In the genomic region with DNA sequence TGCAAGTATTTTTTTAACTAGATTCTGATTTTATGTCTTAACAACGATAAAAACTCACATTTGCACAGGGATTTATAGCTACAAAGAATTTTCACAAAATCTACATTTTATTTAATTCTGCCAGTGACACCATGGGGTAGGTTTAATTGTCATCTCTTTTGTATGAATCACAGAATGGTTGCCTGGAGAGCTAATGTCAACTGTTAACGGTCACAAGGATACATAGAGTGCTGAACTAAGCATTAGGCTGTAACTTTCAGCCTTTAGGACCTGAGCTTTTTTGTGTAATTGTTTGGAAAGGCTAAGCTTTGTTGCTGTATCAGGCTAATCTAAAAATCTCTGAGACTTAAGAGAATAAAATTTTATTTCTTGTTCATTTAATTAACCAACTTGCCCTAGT, we compare ENCODE assay signal across 18 cellular contexts.
A peak's percentile ranks its signal among the peaks of the same experiment; 100 is the strongest.
DNase-seq lines count a peak whose midpoint lies in the region; ATAC-seq, FAIRE-seq and TF ChIP-seq lines count a peak whose summit lies in the region.
"Had no signal": no experiment of that assay in that cellular context is flagged by ENCODE, and none has a peak within 500 bp of the region (broad histone marks: within the 10 kb centered on the region; RNA-seq: fewer than 3 reads in every experiment).

No MANE protein-coding gene starts in this region.

- intact Hi-C loops in body of pancreas (cut with DNase I), result no loop called here
- intact Hi-C loops in PC-9 (cut with micrococcal nuclease; ENCODE audit: unreplicated experiment), result no loop called here
- intact Hi-C loops in mucosa of descending colon (cut with DNase I, micrococcal nuclease), result no loop called here

- peak overlapping the region; percentile 49 for H2AFZ ChIP-seq in GM23248
- H2AFZ ChIP-seq in fibroblast of lung (ENCODE audit: low read length), result no peak overlapping the region
- H2AFZ ChIP-seq in PC-9, result no peak overlapping the region
- H2AFZ ChIP-seq: GM23338 had no signal

- POLR2A ChIA-PET in PC-9 (lab: Charles Lee; ENCODE audit: unreplicated experiment), result no interaction called here

- DNase-seq in AG08395 (ENCODE audit: low spot score) (peak; percentile 31), GM23248 (peak; percentile 46), RCC 7860 (ENCODE audit: low spot score) (peak; percentile 11), fibroblast of lung (ENCODE audit: low read depth in 2 of 2) (no peak), body of pancreas (no peak), PC-9 (no peak), GM13977 (ENCODE audit: low spot score) (no peak), mucosa of descending colon (no peak)
- DNase-seq: CD4-positive, CD25-positive, alpha-beta regulatory T cell; MM.1S; NCI-H1105; NCI-H1694; NCI-H2107; NCI-H2227 treated with DMSO at 0.1 percent for 48 hours; NCI-H524 treated with DMSO at 0.1 percent for 48 hours; RPMI8226 had no signal

- no TSS peak for BruUV-seq in PC-9 (replicated peaks; lab: Mats Ljungman, UMichigan)

- H3K9me2 ChIP-seq in GM23248 (ENCODE audit: insufficient read depth) (no peaks in the 10 kb centered on the region), PC-9 (ENCODE audit: insufficient read depth) (no peaks in the 10 kb centered on the region)

- CTCF ChIA-PET in PC-9 (lab: Charles Lee), result no interaction called here

- H3K27me3 ChIP-seq in GM23248 (replicated peaks; ENCODE audit: insufficient read depth), result no peaks in the 10 kb centered on the region
- H3K27me3 ChIP-seq in fibroblast of lung (ENCODE audit: control insufficient read depth, insufficient read depth, low read length), result no peaks in the 10 kb centered on the region
- H3K27me3 ChIP-seq in body of pancreas, result no peaks in the 10 kb centered on the region
- H3K27me3 ChIP-seq in PC-9 (ENCODE audit: insufficient read depth, low read depth), result no peaks in the 10 kb centered on the region

- peaks cover 13% of the 10 kb centered on the region for H3K4me1 ChIP-seq in GM23248 (ENCODE audit: insufficient read depth)
- no peaks in the 10 kb centered on the region for H3K4me1 ChIP-seq in fibroblast of lung (ENCODE audit: control insufficient read depth, extremely low read depth, insufficient read depth, low read length)
- H3K4me1 ChIP-seq in body of pancreas, result no peaks in the 10 kb centered on the region
- H3K4me1 ChIP-seq in PC-9 (replicated peaks; ENCODE audit: insufficient read depth), result no peaks in the 10 kb centered on the region
- H3K4me1 ChIP-seq in mucosa of descending colon (ENCODE audit: low read depth), result no peaks in the 10 kb centered on the region
- H3K4me1 ChIP-seq: A549 had no signal

- H4K20me1 ChIP-seq in GM23248 (ENCODE audit: insufficient read depth), result no peaks in the 10 kb centered on the region
- no peaks in the 10 kb centered on the region for H4K20me1 ChIP-seq in fibroblast of lung (ENCODE audit: control insufficient read depth, extremely low read depth, insufficient read depth, low read length)
- H4K20me1 ChIP-seq in PC-9 (ENCODE audit: insufficient read depth), result no peaks in the 10 kb centered on the region

- no peak overlapping the region for H3K4me2 ChIP-seq in GM23248 (ENCODE audit: unreplicated experiment)
- no peak overlapping the region for H3K4me2 ChIP-seq in fibroblast of lung (ENCODE audit: extremely low read depth, insufficient read depth, low read length)
- H3K4me2 ChIP-seq in PC-9, result no peak overlapping the region
- H3K4me2 ChIP-seq: A549, GM23338 had no signal

- H3K4me3 ChIP-seq in GM23248, result no peak overlapping the region
- H3K4me3 ChIP-seq in fibroblast of lung (replicated peaks in 1 of 4; ENCODE audit: control extremely low read depth in 1 of 4, insufficient read depth in 1 of 4, low read depth in 3 of 4, low read length in 4 of 4), result no peak overlapping the region
- no peak overlapping the region for H3K4me3 ChIP-seq in body of pancreas
- H3K4me3 ChIP-seq in PC-9, result no peak overlapping the region
- H3K4me3 ChIP-seq in mucosa of descending colon, result no peak overlapping the region
- H3K4me3 ChIP-seq: A549, GM23338 had no signal

- H3K9ac ChIP-seq in GM23248 (no peak overlapping the region), fibroblast of lung (ENCODE audit: insufficient read depth, low read length) (no peak overlapping the region)

- H3K27ac ChIP-seq in GM23248, result peak overlapping the region; percentile 62
- H3K27ac ChIP-seq in fibroblast of lung (ENCODE audit: insufficient read depth, low read length), result peak overlapping the region; percentile 58
- H3K27ac ChIP-seq in body of pancreas, result no peak overlapping the region
- H3K27ac ChIP-seq in PC-9, result no peak overlapping the region
- H3K27ac ChIP-seq: A549 had no signal

- H3K36me3 ChIP-seq in GM23248 (ENCODE audit: low read depth), result no peaks in the 10 kb centered on the region
- H3K36me3 ChIP-seq in fibroblast of lung (ENCODE audit: control insufficient read depth, insufficient read depth, low read length), result no peaks in the 10 kb centered on the region
- H3K36me3 ChIP-seq in body of pancreas (replicated peaks in 1 of 2; ENCODE audit: insufficient read depth in 1 of 2, low read depth in 2 of 2), result no peaks in the 10 kb centered on the region
- no peaks in the 10 kb centered on the region for H3K36me3 ChIP-seq in PC-9 (ENCODE audit: low read depth)
- H3K36me3 ChIP-seq in mucosa of descending colon (ENCODE audit: low read depth), result no peaks in the 10 kb centered on the region

- H3K79me2 ChIP-seq in GM23248 (ENCODE audit: insufficient read depth) (no peaks in the 10 kb centered on the region), fibroblast of lung (ENCODE audit: control insufficient read depth, insufficient read depth, low read length) (no peaks in the 10 kb centered on the region), PC-9 (ENCODE audit: low read depth) (no peaks in the 10 kb centered on the region)

- no peak for FAIRE-seq in RCC 7860 (lab: Jason Lieb, UNC)

- 80 to 83% methylated on average over 2 of the region's 2 CpGs for WGBS in GM23248 (ENCODE audit: low coverage in 1 of 2, low lambda C conversion rate in 2 of 2, missing lambda C conversion rate in 2 of 2), 2 experiments
- 68 to 86% methylated on average over 2 of the region's 2 CpGs for WGBS in body of pancreas, 2 donors

- TF ChIP-seq POLR2A in body of pancreas (IDR thresholded peaks at IDR 0.05), result no peak

- peaks cover 19% of the 10 kb centered on the region for H3F3A ChIP-seq in GM23248 (ENCODE audit: insufficient read depth)
- no peaks in the 10 kb centered on the region for H3F3A ChIP-seq in PC-9 (ENCODE audit: insufficient read depth, low read depth)

- in situ Hi-C loops in GM23248 (cut with MboI), result no loop called here
- in situ Hi-C loops in GM13977 (cut with MboI; ENCODE audit: low pct_unique_long_range_greater_than_20kb, low sequenced_read_pairs, unreplicated experiment), result no loop called here

- ATAC-seq in body of pancreas (no peak), mucosa of descending colon (no peak)
- ATAC-seq: A549, GM23338 had no signal

- H3K9me3 ChIP-seq in GM23248 (ENCODE audit: low read depth), result no peaks in the 10 kb centered on the region
- no peaks in the 10 kb centered on the region for H3K9me3 ChIP-seq in fibroblast of lung (ENCODE audit: control insufficient read depth, insufficient read depth, low read depth, low read length)
- H3K9me3 ChIP-seq in body of pancreas, result no peaks in the 10 kb centered on the region
- no peaks in the 10 kb centered on the region; the same call in 1 of the 2 replicates for H3K9me3 ChIP-seq in PC-9 (ENCODE audit: insufficient read depth, low read depth)
- no peaks in the 10 kb centered on the region for H3K9me3 ChIP-seq in mucosa of descending colon
- H3K9me3 ChIP-seq: A549 had no signal

- no peak for TF ChIP-seq CTCF in fibroblast of lung (conservative IDR thresholded peaks at IDR 0.05 in 1 of 2, IDR thresholded peaks at IDR 0.05 in 1 of 2; ENCODE audit: low read depth in 1 of 2, low read length in 2 of 2)
- TF ChIP-seq CTCF in body of pancreas (IDR thresholded peaks at IDR 0.05), result no peak
- TF ChIP-seq CTCF in PC-9 (conservative IDR thresholded peaks at IDR 0.05), result no peak
- no peak for TF ChIP-seq CTCF in GM13977 (IDR thresholded peaks at IDR 0.05; ENCODE audit: extremely low read depth, insufficient read depth, missing control alignments)
- no peak for TF ChIP-seq CTCF in mucosa of descending colon (IDR thresholded peaks at IDR 0.05)

Comparison
In these comparisons a context has a peak if more than half of its experiments do, and no peak if none do; other contexts are left out.
1. DNase-seq: peak in AG08395 (single experiment), GM23248 (single experiment) and RCC 7860 (single experiment); none in fibroblast of lung (0 of 2), body of pancreas (0 of 4), PC-9 (0 of 2), GM13977 (single experiment) and mucosa of descending colon (0 of 3).
2. H3K27ac ChIP-seq: peak in GM23248 (single experiment) and fibroblast of lung (single experiment); none in body of pancreas (0 of 4) and PC-9 (single experiment).